1 cellular context compared by ENCODE assay signal in genomic region chr4:177427097-177427665, GRCh38.
TF ChIP-seq lines count a peak whose summit lies in the region.

No MANE protein-coding gene starts in this region.

TF ChIP-seq in GM23338, 12 proteins besides CTCF, POLR2A, EP300 and RAD21 (continued from another document):
- no peak for TF ChIP-seq POLR2AphosphoS5 (IDR thresholded peaks at IDR 0.05; ENCODE audit: low read depth)
- no peak for TF ChIP-seq EZH2 (IDR thresholded peaks at IDR 0.05; ENCODE audit: low read depth, unreplicated experiment)
- TF ChIP-seq NANOG (IDR thresholded peaks at IDR 0.05; ENCODE audit: borderline replicate concordance) = no peak
- TF ChIP-seq ETS1 (IDR thresholded peaks at IDR 0.05) = no peak
